ENCODE assay signal across 9 cellular contexts in genomic region chr15:92653836-92654524, GRCh38. TPM values are rescaled to one million over a fixed set of nuclear protein-coding genes. Genes with fewer than 3 reads are reported as not detected.
A peak's percentile ranks its signal among the peaks of the same experiment; 100 is the strongest.
DNase-seq lines count a peak whose midpoint lies in the region; ATAC-seq and TF ChIP-seq lines count a peak whose summit lies in the region.
"Had no signal": no experiment of that assay in that cellular context is flagged by ENCODE, and none has a peak within 500 bp of the region (broad histone marks: within the 10 kb centered on the region; RNA-seq: fewer than 3 reads in every experiment).

No MANE protein-coding gene starts in this region.

- no peaks in the 10 kb centered on the region for H3K36me3 Mint-ChIP-seq in activated CD8-positive, alpha-beta T cell treated with anti-CD3 and anti-CD28 coated beads, Interleukin-2, amount 10 ng/mL, durations not matched to agents 7 days and 5 days (ENCODE audit: low read depth)

- POLR2A ChIA-PET in activated CD8-positive, alpha-beta T cell treated with anti-CD3 and anti-CD28 coated beads, Interleukin-2, amount 10 ng/mL, durations not matched to agents 7 days and 5 days (lab: Charles Lee), result no interaction called here

- H3K36me3 ChIP-seq in HUES6 (ENCODE audit: control insufficient read depth, insufficient read depth, low read length) (peaks cover 24% of the 10 kb centered on the region; the same call in 1 of the 2 replicates), left lung (no peaks in the 10 kb centered on the region)

- peak overlapping the region; percentile 84 for H3K4me3 ChIP-seq in HUES6 (ENCODE audit: low read depth, low read length)
- H3K4me3 ChIP-seq in left lung, result peak overlapping the region in 1 of 2 donors; percentile 47

- H3K4me1 Mint-ChIP-seq in activated CD8-positive, alpha-beta T cell treated with anti-CD3 and anti-CD28 coated beads, Interleukin-2, amount 10 ng/mL, durations not matched to agents 7 days and 5 days (ENCODE audit: low read depth), result peaks cover 8% of the 10 kb centered on the region

- CTCF ChIA-PET in activated CD8-positive, alpha-beta T cell treated with anti-CD3 and anti-CD28 coated beads, Interleukin-2, amount 10 ng/mL, durations not matched to agents 7 days and 5 days (lab: Charles Lee), result no interaction called here

- peaks cover 13% of the 10 kb centered on the region for H3K9me3 ChIP-seq in HUES6 (ENCODE audit: control insufficient read depth, insufficient read depth, low read depth, low read length)
- H3K9me3 ChIP-seq in left lung, result no peaks in the 10 kb centered on the region

- DNase-seq in Ammon's horn (ENCODE audit: low spot score), result peak; percentile 65
- DNase-seq in SHP77 treated with DMSO at 0.1 percent for 48 hours (lab: John Stamatoyannopoulos, UW), result peak; percentile 84
- no peak for DNase-seq in left lung
- DNase-seq in activated CD8-positive, alpha-beta T cell treated with anti-CD3 and anti-CD28 coated beads, Interleukin-2, amount 10 ng/mL, durations not matched to agents 7 days and 5 days, result no peak
- DNase-seq in effector CD4-positive, alpha-beta T cell, result no peak
- DNase-seq in MV-4-11 (lab: John Stamatoyannopoulos, UW), result no peak

- peaks cover 52% of the 10 kb centered on the region for H3K4me1 ChIP-seq in HUES6 (ENCODE audit: control insufficient read depth, insufficient read depth, low read length)
- H3K4me1 ChIP-seq in left lung, result peaks cover 0 to 24% of the 10 kb centered on the region in 2 donors

- no peak overlapping the region for H3K27ac ChIP-seq in HUES6 (ENCODE audit: low read depth, low read length)
- peak overlapping the region; percentile 33 to 57 for H3K27ac ChIP-seq in left lung

- H3K27ac Mint-ChIP-seq in activated CD8-positive, alpha-beta T cell treated with anti-CD3 and anti-CD28 coated beads, Interleukin-2, amount 10 ng/mL, durations not matched to agents 7 days and 5 days, result no peak overlapping the region
- H3K27ac Mint-ChIP-seq: T-helper 1 cell treated with Interleukin-12 subunit alpha and Interleukin-12 subunit beta and Interleukin-4 antibody, amounts not matched to agents 30 μg/mL and 1 μg/mL, for 36 hours had no signal

- ATAC-seq in left lung, result peak; percentile 82
- ATAC-seq in HG03159 (IDR thresholded peaks at IDR 0.05; ENCODE audit: unreplicated experiment), result no peak
- no peak for ATAC-seq in activated CD8-positive, alpha-beta T cell treated with anti-CD3 and anti-CD28 coated beads, Interleukin-2, amount 10 ng/mL, durations not matched to agents 7 days and 5 days

- peaks cover 16% of the 10 kb centered on the region for H3K27me3 ChIP-seq in HUES6 (ENCODE audit: control insufficient read depth, insufficient read depth, low read length)
- H3K27me3 ChIP-seq in left lung, result peaks cover 0 to 39% of the 10 kb centered on the region in 2 donors

- H3K27me3 Mint-ChIP-seq in activated CD8-positive, alpha-beta T cell treated with anti-CD3 and anti-CD28 coated beads, Interleukin-2, amount 10 ng/mL, durations not matched to agents 7 days and 5 days (ENCODE audit: low read depth), result peaks cover 43% of the 10 kb centered on the region

- no peak overlapping the region for H3K4me3 Mint-ChIP-seq in activated CD8-positive, alpha-beta T cell treated with anti-CD3 and anti-CD28 coated beads, Interleukin-2, amount 10 ng/mL, durations not matched to agents 7 days and 5 days

- no peaks in the 10 kb centered on the region for H3K9me3 Mint-ChIP-seq in activated CD8-positive, alpha-beta T cell treated with anti-CD3 and anti-CD28 coated beads, Interleukin-2, amount 10 ng/mL, durations not matched to agents 7 days and 5 days (ENCODE audit: insufficient read depth)

- H3K9ac ChIP-seq in HUES6 (ENCODE audit: low read length), result peak overlapping the region; percentile 39

- TF ChIP-seq CTCF in left lung (IDR thresholded peaks at IDR 0.05), result no peak

- intact Hi-C loops in left lung (cut with DNase I), result no loop called here

RNA-seq across cellular contexts. Expression of gene FAM174B, which starts 1.6 kb away (rescaled TPM):
- 10 to 100 TPM; 42.8 to 66.3 TPM for total RNA-seq in left lung
- total RNA-seq in activated CD8-positive, alpha-beta T cell treated with anti-CD3 and anti-CD28 coated beads, Interleukin-2, amount 10 ng/mL, durations not matched to agents 7 days and 5 days, result 1 to 10 TPM; 2.5 to 3.3 TPM

Comparison
In these comparisons a context has a peak if more than half of its experiments do, and no peak if none do; other contexts are left out.
1. DNase-seq: peak in Ammon's horn (single experiment) and SHP77 treated with DMSO at 0.1 percent for 48 hours (single experiment); none in left lung (0 of 2), activated CD8-positive, alpha-beta T cell treated with anti-CD3 and anti-CD28 coated beads, Interleukin-2, amount 10 ng/mL, durations not matched to agents 7 days and 5 days (single experiment), effector CD4-positive, alpha-beta T cell (single experiment) and MV-4-11 (single experiment).
2. RNA of gene FAM174B, which starts 1.6 kb away (total RNA-seq): 42.8 to 66.3 TPM in left lung; 2.5 to 3.3 TPM in activated CD8-positive, alpha-beta T cell treated with anti-CD3 and anti-CD28 coated beads, Interleukin-2, amount 10 ng/mL, durations not matched to agents 7 days and 5 days; every median in the first group is over 10 times any median in the second.